ENCODE assay signal across 16 cellular contexts in genomic region chr10:67976292-67977245, GRCh38.
A peak's percentile ranks its signal among the peaks of the same experiment; 100 is the strongest.
DNase-seq lines count a peak whose midpoint lies in the region; ATAC-seq, FAIRE-seq and TF ChIP-seq lines count a peak whose summit lies in the region.
"Had no signal": no experiment of that assay in that cellular context is flagged by ENCODE, and none has a peak within 500 bp of the region (broad histone marks: within the 10 kb centered on the region; RNA-seq: fewer than 3 reads in every experiment).

No MANE protein-coding gene starts in this region.

- H3K27ac Mint-ChIP-seq in activated CD4-positive, alpha-beta T cell treated with anti-CD3 and anti-CD28 coated beads for 36 hours: no peak overlapping the region
- H3K27ac Mint-ChIP-seq: activated CD4-positive, alpha-beta T cell treated with anti-CD3 and anti-CD28 coated beads, Interleukin-2, amount 10 ng/mL, durations not matched to agents 7 days and 5 days had no signal

- H3K4me1 ChIP-seq in kidney (ENCODE audit: control insufficient read depth in 1 of 2, insufficient read depth in 1 of 2, low read depth in 1 of 2, low read length in 2 of 2): peaks cover 0 to 6% of the 10 kb centered on the region in 2 donors
- no peaks in the 10 kb centered on the region for H3K4me1 ChIP-seq in Karpas-422 (ENCODE audit: low read length)
- H3K4me1 ChIP-seq: foreskin keratinocyte had no signal

- TF ChIP-seq CTCF in fibroblast of villous mesenchyme (IDR thresholded peaks at IDR 0.05; ENCODE audit: insufficient read depth, low read depth, low read length) (no peak), kidney (IDR thresholded peaks at IDR 0.05; ENCODE audit: borderline replicate concordance, extremely low read depth, insufficient read depth) (no peak)

- H3K4me2 ChIP-seq in Karpas-422 (ENCODE audit: low read depth, low read length, poor library complexity, severe bottlenecking): no peak overlapping the region

- no peak overlapping the region for H3K4me3 ChIP-seq in fibroblast of villous mesenchyme (ENCODE audit: low read depth, low read length)
- no peak overlapping the region for H3K4me3 ChIP-seq in kidney (ENCODE audit: low read length in 2 of 2)
- H3K4me3 ChIP-seq in Karpas-422 (ENCODE audit: low read length): no peak overlapping the region

- H3K27me3 Mint-ChIP-seq in activated CD4-positive, alpha-beta T cell treated with anti-CD3 and anti-CD28 coated beads for 36 hours: no peaks in the 10 kb centered on the region
- H3K27me3 Mint-ChIP-seq: activated CD4-positive, alpha-beta T cell treated with anti-CD3 and anti-CD28 coated beads, Interleukin-2, amount 10 ng/mL, durations not matched to agents 7 days and 5 days had no signal

- H3K9me3 ChIP-seq in kidney (ENCODE audit: control insufficient read depth in 1 of 2, low read length in 2 of 2) (peaks cover 0 to 3% of the 10 kb centered on the region in 2 donors), Karpas-422 (ENCODE audit: low read length) (peaks cover 3% of the 10 kb centered on the region; the same call in 1 of the 2 replicates)

- H3K4me3 Mint-ChIP-seq in activated CD4-positive, alpha-beta T cell treated with anti-CD3 and anti-CD28 coated beads for 36 hours: no peak overlapping the region
- H3K4me3 Mint-ChIP-seq: activated CD4-positive, alpha-beta T cell treated with anti-CD3 and anti-CD28 coated beads, Interleukin-2, amount 10 ng/mL, durations not matched to agents 7 days and 5 days had no signal

- H3K36me3 ChIP-seq in kidney (ENCODE audit: control insufficient read depth in 1 of 2, insufficient read depth in 2 of 2, low read length in 2 of 2) (peaks cover 5 to 9% of the 10 kb centered on the region in 2 donors), Karpas-422 (ENCODE audit: insufficient read depth, low read length) (peaks cover 58% of the 10 kb centered on the region)

- H3K9me3 Mint-ChIP-seq in activated CD4-positive, alpha-beta T cell treated with anti-CD3 and anti-CD28 coated beads for 36 hours (ENCODE audit: low read depth): peaks cover 2% of the 10 kb centered on the region

- POLR2A ChIA-PET in activated CD4-positive, alpha-beta T cell treated with anti-CD3 and anti-CD28 coated beads for 36 hours (lab: Charles Lee): no interaction called here

- H3K9me2 ChIP-seq in Karpas-422 (replicated peaks; ENCODE audit: insufficient read depth, low read length): no peaks in the 10 kb centered on the region

- no peak for FAIRE-seq in kidney (lab: Jason Lieb, UNC)

- peak; percentile 12 for DNase-seq in AG20443 (ENCODE audit: low spot score)
- DNase-seq in NCI-H2029 (lab: John Stamatoyannopoulos, UW): peak; percentile 13
- peak; percentile 7 for DNase-seq in fibroblast of villous mesenchyme (ENCODE audit: low read depth)
- peak; percentile 5 for DNase-seq in medulla oblongata (ENCODE audit: extremely low spot score)
- DNase-seq in kidney: no peak
- no peak for DNase-seq in NCI-H146 (lab: John Stamatoyannopoulos, UW)
- no peak for DNase-seq in activated CD4-positive, alpha-beta T cell treated with anti-CD3 and anti-CD28 coated beads for 36 hours
- no peak for DNase-seq in Karpas-422
- DNase-seq: activated CD4-positive, alpha-beta T cell treated with anti-CD3 and anti-CD28 coated beads, Interleukin-2, amount 10 ng/mL, durations not matched to agents 7 days and 5 days; DMS79 treated with DMSO at 0.1 percent for 48 hours; foreskin keratinocyte; mesendoderm; NCI-H1092; NCI-H526; T-helper 1 cell; trophoblast cell had no signal

- H3K9ac ChIP-seq in kidney (ENCODE audit: low read length in 2 of 2): no peak overlapping the region
- no peak overlapping the region for H3K9ac ChIP-seq in Karpas-422 (ENCODE audit: low read length)

- H3K79me2 ChIP-seq in Karpas-422 (ENCODE audit: low read length): peaks cover 11% of the 10 kb centered on the region; the same call in 1 of the 2 replicates

- peaks cover 57% of the 10 kb centered on the region for H3K36me3 Mint-ChIP-seq in activated CD4-positive, alpha-beta T cell treated with anti-CD3 and anti-CD28 coated beads for 36 hours (ENCODE audit: low read depth)

- no peak overlapping the region for H2AFZ ChIP-seq in Karpas-422 (ENCODE audit: low read length)

- CTCF ChIA-PET in activated CD4-positive, alpha-beta T cell treated with anti-CD3 and anti-CD28 coated beads for 36 hours (lab: Charles Lee): no interaction called here

- ATAC-seq in activated CD4-positive, alpha-beta T cell treated with anti-CD3 and anti-CD28 coated beads for 36 hours: no peak
- ATAC-seq: foreskin keratinocyte had no signal

- H3K27me3 ChIP-seq in Karpas-422 (ENCODE audit: low read length): no peaks in the 10 kb centered on the region
- H3K27me3 ChIP-seq: foreskin keratinocyte had no signal

- intact Hi-C loops in kidney (cut with DNase I): no loop called here
- intact Hi-C loops in activated CD4-positive, alpha-beta T cell treated with anti-CD3 and anti-CD28 coated beads for 36 hours (cut with DNase I, micrococcal nuclease): no loop called here

- peak overlapping the region in 1 of 2 donors; percentile 1 for H3K27ac ChIP-seq in kidney (ENCODE audit: low read depth in 2 of 2, low read length in 2 of 2)
- H3K27ac ChIP-seq in Karpas-422 (ENCODE audit: low read length): no peak overlapping the region
- H3K27ac ChIP-seq: foreskin keratinocyte had no signal

- peaks cover 14% of the 10 kb centered on the region for H3K4me1 Mint-ChIP-seq in activated CD4-positive, alpha-beta T cell treated with anti-CD3 and anti-CD28 coated beads for 36 hours

- no peaks in the 10 kb centered on the region for H4K20me1 ChIP-seq in Karpas-422 (ENCODE audit: insufficient read depth, low read depth, low read length)

Comparison
In these comparisons a context has a peak if more than half of its experiments do, and no peak if none do; other contexts are left out.
1. DNase-seq: peak in AG20443 (single experiment), NCI-H2029 (single experiment), fibroblast of villous mesenchyme (single experiment) and medulla oblongata (single experiment); none in kidney (single experiment), NCI-H146 (single experiment), activated CD4-positive, alpha-beta T cell treated with anti-CD3 and anti-CD28 coated beads for 36 hours (single experiment) and Karpas-422 (single experiment).